ENCODE assay signal across 18 cellular contexts in genomic region chr9:137676998-137677397, GRCh38.
"Had no signal": no experiment of that assay in that cellular context is flagged by ENCODE, and none has a peak within 500 bp of the region (broad histone marks: within the 10 kb centered on the region; RNA-seq: fewer than 3 reads in every experiment).

No MANE protein-coding gene starts in this region.

- H3K4me1 ChIP-seq: parathyroid adenoma had no signal

- DNase-seq: activated CD4-positive, alpha-beta memory T cell treated with anti-CD3 and anti-CD28 coated beads, Interleukin-2, amount 10 ng/mL, durations not matched to agents 7 days and 5 days; activated CD4-positive, alpha-beta T cell treated with anti-CD3 and anti-CD28 coated beads for 36 hours; activated gamma-delta T cell treated with Interleukin-2 at 50 U/mL for 16 hours; activated T-cell treated with anti-CD3 and anti-CD28 coated beads, Interleukin-2, amount 50 U/mL, for 48 hours; amniotic stem cell; colonic mucosa; left lung; naive thymus-derived CD4-positive, alpha-beta T cell; stimulated activated CD4-positive, alpha-beta T cell treated with anti-CD3 and anti-CD28 coated beads, Interleukin-2, amount 100 ng/mL, for 48 hours; T-helper 9 cell; tibial artery had no signal

- H3K9me3 Mint-ChIP-seq: activated CD4-positive, alpha-beta memory T cell treated with anti-CD3 and anti-CD28 coated beads, Interleukin-2, amount 10 ng/mL, durations not matched to agents 7 days and 5 days; naive thymus-derived CD4-positive, alpha-beta T cell; stimulated activated memory B cell treated with anti-CD40 and anti-IgM and Interleukin-4, amounts not matched to agents 10 μg/mL and 1 μg/mL and 100 μg/mL, for 72 hours had no signal

- H3K9me3 ChIP-seq: colonic mucosa, left lung, tibial artery, vagina had no signal

- H3K9ac ChIP-seq: parathyroid adenoma had no signal

- H3K36me3 ChIP-seq: colonic mucosa, vagina had no signal

- H3K27me3 Mint-ChIP-seq: activated CD4-positive, alpha-beta memory T cell treated with anti-CD3 and anti-CD28 coated beads, Interleukin-2, amount 10 ng/mL, durations not matched to agents 7 days and 5 days; activated CD4-positive, alpha-beta T cell treated with anti-CD3 and anti-CD28 coated beads for 36 hours; activated naive CD8-positive, alpha-beta T cell; naive thymus-derived CD4-positive, alpha-beta T cell; stimulated activated memory B cell treated with anti-CD40 and anti-IgM and Interleukin-4, amounts not matched to agents 10 μg/mL and 1 μg/mL and 100 μg/mL, for 72 hours had no signal

- H2AFZ ChIP-seq: parathyroid adenoma had no signal

- FAIRE-seq: endometrium, keratinocyte had no signal

- H3K27ac Mint-ChIP-seq: activated CD4-positive, alpha-beta memory T cell treated with anti-CD3 and anti-CD28 coated beads, Interleukin-2, amount 10 ng/mL, durations not matched to agents 7 days and 5 days; activated CD4-positive, alpha-beta T cell treated with anti-CD3 and anti-CD28 coated beads for 36 hours; activated naive CD8-positive, alpha-beta T cell; naive thymus-derived CD4-positive, alpha-beta T cell; stimulated activated memory B cell treated with anti-CD40 and anti-IgM and Interleukin-4, amounts not matched to agents 10 μg/mL and 1 μg/mL and 100 μg/mL, for 72 hours had no signal

- H3K4me3 ChIP-seq: colonic mucosa, left lung, tibial artery, vagina had no signal

- H3K27ac ChIP-seq: colonic mucosa, left lung, parathyroid adenoma, tibial artery, vagina had no signal

- ATAC-seq: activated CD4-positive, alpha-beta T cell treated with anti-CD3 and anti-CD28 coated beads for 36 hours; esophagus mucosa; left lung; naive thymus-derived CD4-positive, alpha-beta T cell; stimulated activated memory B cell treated with anti-CD40 and anti-IgM and Interleukin-4, amounts not matched to agents 10 μg/mL and 1 μg/mL and 100 μg/mL, for 72 hours had no signal

- H3K27me3 ChIP-seq: colonic mucosa, left lung, tibial artery, vagina had no signal

- H3K4me3 Mint-ChIP-seq: activated CD4-positive, alpha-beta memory T cell treated with anti-CD3 and anti-CD28 coated beads, Interleukin-2, amount 10 ng/mL, durations not matched to agents 7 days and 5 days; activated CD4-positive, alpha-beta T cell treated with anti-CD3 and anti-CD28 coated beads for 36 hours; activated naive CD8-positive, alpha-beta T cell; naive thymus-derived CD4-positive, alpha-beta T cell; stimulated activated memory B cell treated with anti-CD40 and anti-IgM and Interleukin-4, amounts not matched to agents 10 μg/mL and 1 μg/mL and 100 μg/mL, for 72 hours had no signal
